In the genomic region with DNA sequence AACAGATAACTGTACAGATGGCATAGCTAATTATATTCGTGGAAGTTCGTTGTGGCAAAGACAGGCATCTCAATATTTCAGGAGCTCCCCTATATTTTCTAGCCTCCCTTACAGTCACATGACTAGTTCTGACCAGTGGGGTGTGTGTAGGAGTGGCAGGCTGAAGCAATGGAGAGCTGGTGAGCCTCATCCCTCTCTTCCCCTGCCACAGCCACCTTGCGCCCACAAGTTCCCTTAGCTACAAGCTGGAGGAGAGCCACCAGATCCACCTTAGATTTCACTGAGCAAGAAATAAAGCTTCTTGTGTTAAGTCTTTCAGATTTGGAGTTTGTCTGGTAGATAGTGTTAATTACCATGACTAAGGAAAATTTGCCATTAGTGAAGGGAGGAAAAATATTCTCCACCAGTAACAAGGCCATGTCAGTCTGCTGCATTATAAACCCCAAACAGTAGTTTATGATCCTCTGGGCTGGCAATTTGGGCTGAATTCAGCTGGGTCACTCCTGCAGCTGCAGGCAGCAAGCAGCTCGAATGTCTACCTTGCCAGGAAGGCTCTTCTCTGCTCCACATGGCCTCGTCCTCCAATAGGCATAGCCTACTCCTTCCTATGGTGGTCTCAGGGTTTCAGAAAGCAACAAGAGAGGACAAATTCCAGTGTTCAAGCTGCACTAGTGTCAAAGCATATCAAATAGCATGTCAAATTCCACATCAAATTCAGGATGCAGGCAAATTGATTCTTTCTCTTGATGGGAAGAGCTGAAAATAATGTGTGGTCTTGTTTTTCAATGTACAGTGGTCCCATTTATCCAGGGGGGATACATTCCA, we compare ENCODE assay signal across 1 cellular context.
TF ChIP-seq lines count a peak whose summit lies in the region.

No MANE protein-coding gene starts in this region.

TF ChIP-seq in HepG2, 621 proteins besides CTCF, POLR2A, EP300 and RAD21 (continued from another document and continues in another):
- TF ChIP-seq, protein P1, sequence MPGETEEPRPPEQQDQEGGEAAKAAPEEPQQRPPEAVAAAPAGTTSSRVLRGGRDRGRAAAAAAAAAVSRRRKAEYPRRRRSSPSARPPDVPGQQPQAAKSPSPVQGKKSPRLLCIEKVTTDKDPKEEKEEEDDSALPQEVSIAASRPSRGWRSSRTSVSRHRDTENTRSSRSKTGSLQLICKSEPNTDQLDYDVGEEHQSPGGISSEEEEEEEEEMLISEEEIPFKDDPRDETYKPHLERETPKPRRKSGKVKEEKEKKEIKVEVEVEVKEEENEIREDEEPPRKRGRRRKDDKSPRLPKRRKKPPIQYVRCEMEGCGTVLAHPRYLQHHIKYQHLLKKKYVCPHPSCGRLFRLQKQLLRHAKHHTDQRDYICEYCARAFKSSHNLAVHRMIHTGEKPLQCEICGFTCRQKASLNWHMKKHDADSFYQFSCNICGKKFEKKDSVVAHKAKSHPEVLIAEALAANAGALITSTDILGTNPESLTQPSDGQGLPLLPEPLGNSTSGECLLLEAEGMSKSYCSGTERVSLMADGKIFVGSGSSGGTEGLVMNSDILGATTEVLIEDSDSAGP (CRISPR knock-in tag; IDR thresholded peaks at IDR 0.05; ENCODE audit: borderline replicate concordance): peak; percentile 39
- TF ChIP-seq FLYWCH1 (CRISPR knock-in tag; IDR thresholded peaks at IDR 0.05) (no peak), ZNF737 (CRISPR knock-in tag; IDR thresholded peaks at IDR 0.05; ENCODE audit: borderline replicate concordance) (no peak), NFKB2 (CRISPR knock-in tag; IDR thresholded peaks at IDR 0.05; ENCODE audit: borderline replicate concordance) (no peak), BHLHE40 (IDR thresholded peaks at IDR 0.05; ENCODE audit: low read length) (no peak), ZMYM4 (CRISPR knock-in tag; IDR thresholded peaks at IDR 0.05) (peak; percentile 37; the same call in 1 of the 2 replicates), CBX1 (IDR thresholded peaks at IDR 0.05; ENCODE audit: low read depth) (no peak), FOXK1 (CRISPR knock-in tag; IDR thresholded peaks at IDR 0.05; ENCODE audit: borderline replicate concordance, low read depth) (no peak; the same call in 1 of the 2 replicates), ZBTB20 (CRISPR knock-in tag; IDR thresholded peaks at IDR 0.05; ENCODE audit: borderline replicate concordance, low read depth) (0 out of 2 replicates have a peak, but pooled peaks have one; percentile 1), ZNF235 (CRISPR knock-in tag; IDR thresholded peaks at IDR 0.05; ENCODE audit: borderline replicate concordance) (no peak), ZEB1 (IDR thresholded peaks at IDR 0.05; ENCODE audit: insufficient replicate concordance, low read depth) (no peak), ZNF10 (CRISPR knock-in tag; IDR thresholded peaks at IDR 0.05; ENCODE audit: borderline replicate concordance, low read depth) (no peak), ZNF230 (CRISPR knock-in tag; IDR thresholded peaks at IDR 0.05) (no peak), ZNF33B (CRISPR knock-in tag; IDR thresholded peaks at IDR 0.05) (no peak), ATAD3A (CRISPR knock-in tag; IDR thresholded peaks at IDR 0.05) (no peak), IRX3 (CRISPR knock-in tag; IDR thresholded peaks at IDR 0.05; ENCODE audit: borderline replicate concordance, low read depth) (no peak), PHB2 (IDR thresholded peaks at IDR 0.05; ENCODE audit: partially characterized antibody) (no peak), SSRP1 (CRISPR knock-in tag; IDR thresholded peaks at IDR 0.05) (peak; percentile 17; the same call in 1 of the 2 replicates), NFIC (IDR thresholded peaks at IDR 0.05; ENCODE audit: low read length) (no peak), SAFB2 (CRISPR knock-in tag; IDR thresholded peaks at IDR 0.05; ENCODE audit: borderline replicate concordance, low read depth) (no peak), ZNF329 (CRISPR knock-in tag; IDR thresholded peaks at IDR 0.05; ENCODE audit: low read depth) (no peak; the same call in 1 of the 2 replicates), ZNF850 (CRISPR knock-in tag; conservative IDR thresholded peaks at IDR 0.05) (no peak), ZNF775 (CRISPR knock-in tag; IDR thresholded peaks at IDR 0.05; ENCODE audit: borderline replicate concordance) (no peak), ZNF225 (CRISPR knock-in tag; IDR thresholded peaks at IDR 0.05) (no peak), HNF4A (CRISPR knock-in tag; IDR thresholded peaks at IDR 0.05) (peak; percentile 32; the same call in 1 of the 2 replicates), KDM2A (CRISPR knock-in tag; IDR thresholded peaks at IDR 0.05; ENCODE audit: borderline replicate concordance, low read depth) (peak; percentile 17), RFX1 (IDR thresholded peaks at IDR 0.05) (no peak), ZNF337 (CRISPR knock-in tag; IDR thresholded peaks at IDR 0.05; ENCODE audit: borderline replicate concordance, low read depth) (no peak), ZNF34 (CRISPR knock-in tag; IDR thresholded peaks at IDR 0.05; ENCODE audit: borderline replicate concordance) (0 out of 2 replicates have a peak, but pooled peaks have one; percentile 62), ZNF577 (CRISPR knock-in tag; IDR thresholded peaks at IDR 0.05; ENCODE audit: borderline replicate concordance, low read depth) (no peak), CENPX (CRISPR knock-in tag; IDR thresholded peaks at IDR 0.05) (no peak), ZNF660 (CRISPR knock-in tag; IDR thresholded peaks at IDR 0.05; ENCODE audit: borderline replicate concordance, low read depth) (no peak)
- TF ChIP-seq, protein P2, sequence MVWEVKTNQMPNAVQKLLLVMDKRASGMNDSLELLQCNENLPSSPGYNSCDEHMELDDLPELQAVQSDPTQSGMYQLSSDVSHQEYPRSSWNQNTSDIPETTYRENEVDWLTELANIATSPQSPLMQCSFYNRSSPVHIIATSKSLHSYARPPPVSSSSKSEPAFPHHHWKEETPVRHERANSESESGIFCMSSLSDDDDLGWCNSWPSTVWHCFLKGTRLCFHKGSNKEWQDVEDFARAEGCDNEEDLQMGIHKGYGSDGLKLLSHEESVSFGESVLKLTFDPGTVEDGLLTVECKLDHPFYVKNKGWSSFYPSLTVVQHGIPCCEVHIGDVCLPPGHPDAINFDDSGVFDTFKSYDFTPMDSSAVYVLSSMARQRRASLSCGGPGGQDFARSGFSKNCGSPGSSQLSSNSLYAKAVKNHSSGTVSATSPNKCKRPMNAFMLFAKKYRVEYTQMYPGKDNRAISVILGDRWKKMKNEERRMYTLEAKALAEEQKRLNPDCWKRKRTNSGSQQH (CRISPR knock-in tag; IDR thresholded peaks at IDR 0.05; ENCODE audit: low read depth): peak; percentile 26; the same call in 1 of the 2 replicates
- TF ChIP-seq, protein P3, sequence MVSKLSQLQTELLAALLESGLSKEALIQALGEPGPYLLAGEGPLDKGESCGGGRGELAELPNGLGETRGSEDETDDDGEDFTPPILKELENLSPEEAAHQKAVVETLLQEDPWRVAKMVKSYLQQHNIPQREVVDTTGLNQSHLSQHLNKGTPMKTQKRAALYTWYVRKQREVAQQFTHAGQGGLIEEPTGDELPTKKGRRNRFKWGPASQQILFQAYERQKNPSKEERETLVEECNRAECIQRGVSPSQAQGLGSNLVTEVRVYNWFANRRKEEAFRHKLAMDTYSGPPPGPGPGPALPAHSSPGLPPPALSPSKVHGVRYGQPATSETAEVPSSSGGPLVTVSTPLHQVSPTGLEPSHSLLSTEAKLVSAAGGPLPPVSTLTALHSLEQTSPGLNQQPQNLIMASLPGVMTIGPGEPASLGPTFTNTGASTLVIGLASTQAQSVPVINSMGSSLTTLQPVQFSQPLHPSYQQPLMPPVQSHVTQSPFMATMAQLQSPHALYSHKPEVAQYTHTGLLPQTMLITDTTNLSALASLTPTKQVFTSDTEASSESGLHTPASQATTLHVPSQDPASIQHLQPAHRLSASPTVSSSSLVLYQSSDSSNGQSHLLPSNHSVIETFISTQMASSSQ (IDR thresholded peaks at IDR 0.05; ENCODE audit: low read depth): no peak; the same call in 1 of the 2 replicates
- TF ChIP-seq, protein P3 (CRISPR knock-in tag; IDR thresholded peaks at IDR 0.05; ENCODE audit: borderline replicate concordance): no peak
- TF ChIP-seq, protein P4, sequence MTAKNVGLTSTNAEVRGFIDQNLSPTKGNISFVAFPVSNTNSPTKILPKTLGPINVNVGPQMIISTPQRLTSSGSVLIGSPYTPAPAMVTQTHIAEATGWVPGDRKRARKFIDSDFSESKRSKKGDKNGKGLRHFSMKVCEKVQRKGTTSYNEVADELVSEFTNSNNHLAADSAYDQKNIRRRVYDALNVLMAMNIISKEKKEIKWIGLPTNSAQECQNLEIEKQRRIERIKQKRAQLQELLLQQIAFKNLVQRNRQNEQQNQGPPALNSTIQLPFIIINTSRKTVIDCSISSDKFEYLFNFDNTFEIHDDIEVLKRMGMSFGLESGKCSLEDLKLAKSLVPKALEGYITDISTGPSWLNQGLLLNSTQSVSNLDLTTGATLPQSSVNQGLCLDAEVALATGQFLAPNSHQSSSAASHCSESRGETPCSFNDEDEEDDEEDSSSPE (CRISPR knock-in tag; IDR thresholded peaks at IDR 0.05): no peak
- TF ChIP-seq, protein P5, sequence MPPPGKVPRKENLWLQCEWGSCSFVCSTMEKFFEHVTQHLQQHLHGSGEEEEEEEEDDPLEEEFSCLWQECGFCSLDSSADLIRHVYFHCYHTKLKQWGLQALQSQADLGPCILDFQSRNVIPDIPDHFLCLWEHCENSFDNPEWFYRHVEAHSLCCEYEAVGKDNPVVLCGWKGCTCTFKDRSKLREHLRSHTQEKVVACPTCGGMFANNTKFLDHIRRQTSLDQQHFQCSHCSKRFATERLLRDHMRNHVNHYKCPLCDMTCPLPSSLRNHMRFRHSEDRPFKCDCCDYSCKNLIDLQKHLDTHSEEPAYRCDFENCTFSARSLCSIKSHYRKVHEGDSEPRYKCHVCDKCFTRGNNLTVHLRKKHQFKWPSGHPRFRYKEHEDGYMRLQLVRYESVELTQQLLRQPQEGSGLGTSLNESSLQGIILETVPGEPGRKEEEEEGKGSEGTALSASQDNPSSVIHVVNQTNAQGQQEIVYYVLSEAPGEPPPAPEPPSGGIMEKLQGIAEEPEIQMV (CRISPR knock-in tag; IDR thresholded peaks at IDR 0.05; ENCODE audit: low read depth): no peak; the same call in 1 of the 2 replicates
- TF ChIP-seq, protein P6, sequence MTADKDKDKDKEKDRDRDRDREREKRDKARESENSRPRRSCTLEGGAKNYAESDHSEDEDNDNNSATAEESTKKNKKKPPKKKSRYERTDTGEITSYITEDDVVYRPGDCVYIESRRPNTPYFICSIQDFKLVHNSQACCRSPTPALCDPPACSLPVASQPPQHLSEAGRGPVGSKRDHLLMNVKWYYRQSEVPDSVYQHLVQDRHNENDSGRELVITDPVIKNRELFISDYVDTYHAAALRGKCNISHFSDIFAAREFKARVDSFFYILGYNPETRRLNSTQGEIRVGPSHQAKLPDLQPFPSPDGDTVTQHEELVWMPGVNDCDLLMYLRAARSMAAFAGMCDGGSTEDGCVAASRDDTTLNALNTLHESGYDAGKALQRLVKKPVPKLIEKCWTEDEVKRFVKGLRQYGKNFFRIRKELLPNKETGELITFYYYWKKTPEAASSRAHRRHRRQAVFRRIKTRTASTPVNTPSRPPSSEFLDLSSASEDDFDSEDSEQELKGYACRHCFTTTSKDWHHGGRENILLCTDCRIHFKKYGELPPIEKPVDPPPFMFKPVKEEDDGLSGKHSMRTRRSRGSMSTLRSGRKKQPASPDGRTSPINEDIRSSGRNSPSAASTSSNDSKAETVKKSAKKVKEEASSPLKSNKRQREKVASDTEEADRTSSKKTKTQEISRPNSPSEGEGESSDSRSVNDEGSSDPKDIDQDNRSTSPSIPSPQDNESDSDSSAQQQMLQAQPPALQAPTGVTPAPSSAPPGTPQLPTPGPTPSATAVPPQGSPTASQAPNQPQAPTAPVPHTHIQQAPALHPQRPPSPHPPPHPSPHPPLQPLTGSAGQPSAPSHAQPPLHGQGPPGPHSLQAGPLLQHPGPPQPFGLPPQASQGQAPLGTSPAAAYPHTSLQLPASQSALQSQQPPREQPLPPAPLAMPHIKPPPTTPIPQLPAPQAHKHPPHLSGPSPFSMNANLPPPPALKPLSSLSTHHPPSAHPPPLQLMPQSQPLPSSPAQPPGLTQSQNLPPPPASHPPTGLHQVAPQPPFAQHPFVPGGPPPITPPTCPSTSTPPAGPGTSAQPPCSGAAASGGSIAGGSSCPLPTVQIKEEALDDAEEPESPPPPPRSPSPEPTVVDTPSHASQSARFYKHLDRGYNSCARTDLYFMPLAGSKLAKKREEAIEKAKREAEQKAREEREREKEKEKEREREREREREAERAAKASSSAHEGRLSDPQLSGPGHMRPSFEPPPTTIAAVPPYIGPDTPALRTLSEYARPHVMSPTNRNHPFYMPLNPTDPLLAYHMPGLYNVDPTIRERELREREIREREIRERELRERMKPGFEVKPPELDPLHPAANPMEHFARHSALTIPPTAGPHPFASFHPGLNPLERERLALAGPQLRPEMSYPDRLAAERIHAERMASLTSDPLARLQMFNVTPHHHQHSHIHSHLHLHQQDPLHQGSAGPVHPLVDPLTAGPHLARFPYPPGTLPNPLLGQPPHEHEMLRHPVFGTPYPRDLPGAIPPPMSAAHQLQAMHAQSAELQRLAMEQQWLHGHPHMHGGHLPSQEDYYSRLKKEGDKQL (CRISPR knock-in tag; IDR thresholded peaks at IDR 0.05; ENCODE audit: low read depth): no peak
- TF ChIP-seq, protein P7, sequence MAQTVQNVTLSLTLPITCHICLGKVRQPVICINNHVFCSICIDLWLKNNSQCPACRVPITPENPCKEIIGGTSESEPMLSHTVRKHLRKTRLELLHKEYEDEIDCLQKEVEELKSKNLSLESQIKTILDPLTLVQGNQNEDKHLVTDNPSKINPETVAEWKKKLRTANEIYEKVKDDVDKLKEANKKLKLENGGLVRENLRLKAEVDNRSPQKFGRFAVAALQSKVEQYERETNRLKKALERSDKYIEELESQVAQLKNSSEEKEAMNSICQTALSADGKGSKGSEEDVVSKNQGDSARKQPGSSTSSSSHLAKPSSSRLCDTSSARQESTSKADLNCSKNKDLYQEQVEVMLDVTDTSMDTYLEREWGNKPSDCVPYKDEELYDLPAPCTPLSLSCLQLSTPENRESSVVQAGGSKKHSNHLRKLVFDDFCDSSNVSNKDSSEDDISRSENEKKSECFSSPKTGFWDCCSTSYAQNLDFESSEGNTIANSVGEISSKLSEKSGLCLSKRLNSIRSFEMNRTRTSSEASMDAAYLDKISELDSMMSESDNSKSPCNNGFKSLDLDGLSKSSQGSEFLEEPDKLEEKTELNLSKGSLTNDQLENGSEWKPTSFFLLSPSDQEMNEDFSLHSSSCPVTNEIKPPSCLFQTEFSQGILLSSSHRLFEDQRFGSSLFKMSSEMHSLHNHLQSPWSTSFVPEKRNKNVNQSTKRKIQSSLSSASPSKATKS (CRISPR knock-in tag; IDR thresholded peaks at IDR 0.05): no peak
- TF ChIP-seq, protein P8, sequence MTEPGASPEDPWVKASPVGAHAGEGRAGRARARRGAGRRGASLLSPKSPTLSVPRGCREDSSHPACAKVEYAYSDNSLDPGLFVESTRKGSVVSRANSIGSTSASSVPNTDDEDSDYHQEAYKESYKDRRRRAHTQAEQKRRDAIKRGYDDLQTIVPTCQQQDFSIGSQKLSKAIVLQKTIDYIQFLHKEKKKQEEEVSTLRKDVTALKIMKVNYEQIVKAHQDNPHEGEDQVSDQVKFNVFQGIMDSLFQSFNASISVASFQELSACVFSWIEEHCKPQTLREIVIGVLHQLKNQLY (CRISPR knock-in tag; IDR thresholded peaks at IDR 0.05): no peak
